Comparison of ENCODE assay signal across 13 cellular contexts in the genomic region with DNA sequence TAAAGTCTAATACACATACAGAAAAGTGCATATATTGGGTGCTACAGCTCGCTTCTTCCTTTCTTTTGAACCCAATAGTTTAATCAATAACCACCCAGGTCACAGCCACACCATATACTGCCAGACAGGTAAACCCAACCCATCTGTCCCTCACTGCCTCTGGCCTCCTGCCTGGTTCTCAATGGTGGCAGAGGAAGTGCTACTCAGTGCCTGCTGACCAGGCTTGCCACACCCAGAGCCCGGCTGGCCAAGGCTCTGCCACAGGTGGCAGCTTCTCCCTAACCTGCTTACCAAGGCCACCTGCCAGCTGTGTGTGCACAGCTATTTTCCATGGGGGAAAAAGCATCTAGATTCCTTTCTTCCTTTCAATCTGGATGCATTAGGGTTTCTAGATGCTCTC. TPM values are rescaled to one million over a fixed set of nuclear protein-coding genes. Genes with fewer than 3 reads are reported as not detected.
A peak's percentile ranks its signal among the peaks of the same experiment; 100 is the strongest.
DNase-seq lines count a peak whose midpoint lies in the region; ATAC-seq and TF ChIP-seq lines count a peak whose summit lies in the region.
"Had no signal": no experiment of that assay in that cellular context is flagged by ENCODE, and none has a peak within 500 bp of the region (broad histone marks: within the 10 kb centered on the region; RNA-seq: fewer than 3 reads in every experiment).

No MANE protein-coding gene starts in this region.

- WGBS in heart right ventricle, 2 donors = 60 to 61% methylated on average over 2 of the region's 2 CpGs

- no peak for DNase-seq in activated T-cell treated with anti-CD3 and anti-CD28 coated beads, Interleukin-2, amount 50 U/mL, for 72 hours
- DNase-seq in activated T-cell treated with anti-CD3 and anti-CD28 coated beads for 4 hours = no peak
- DNase-seq in heart right ventricle = peak; percentile 36 to 50
- DNase-seq in osteocyte (ENCODE audit: extremely low spot score, unreplicated experiment) = no peak
- DNase-seq in uterus = no peak
- DNase-seq in NAMALWA (ENCODE audit: low spot score) = no peak
- no peak for DNase-seq in HCEC 1CT
- DNase-seq: activated CD4-positive, CD25-positive, alpha-beta regulatory T cell; adrenal gland; DMS79; glutamatergic neuron; Karpas-422 had no signal

- H3K4me3 Mint-ChIP-seq in activated T-cell treated with anti-CD3 and anti-CD28 coated beads, Interleukin-2, amount 50 U/mL, for 72 hours = no peak overlapping the region
- H3K4me3 Mint-ChIP-seq in osteocyte (ENCODE audit: unreplicated experiment) = peak overlapping the region; percentile 7

- H3K27me3 Mint-ChIP-seq in activated T-cell treated with anti-CD3 and anti-CD28 coated beads, Interleukin-2, amount 50 U/mL, for 72 hours (ENCODE audit: low read depth) = peaks cover 84% of the 10 kb centered on the region
- no peaks in the 10 kb centered on the region for H3K27me3 Mint-ChIP-seq in osteocyte (ENCODE audit: unreplicated experiment)

- H3K27ac ChIP-seq in heart right ventricle (peak overlapping the region; percentile 17 to 100 (median 97)), uterus (peak overlapping the region; percentile 98 to 99)
- H3K27ac ChIP-seq: adrenal gland had no signal

- intact Hi-C loops in heart right ventricle (cut with DNase I) = loop anchor here in 6 of 10 donors (5.0 to 10.0 kb wide), 6 partner anchors 78 to 193 kb away; a partner anchor contains a TSS
- intact Hi-C loops in uterus (cut with DNase I; ENCODE audit: low total_unique reads) = loop anchor here (5.0 kb wide), 2 partner anchors 88 to 193 kb away; no protein-coding TSS in a partner anchor

- H3K4me3 ChIP-seq in heart right ventricle (peak overlapping the region; percentile 8 to 89 (median 78)), uterus (peak overlapping the region; percentile 1 to 10)
- H3K4me3 ChIP-seq: adrenal gland had no signal

- no peaks in the 10 kb centered on the region for H3K9me3 Mint-ChIP-seq in activated T-cell treated with anti-CD3 and anti-CD28 coated beads, Interleukin-2, amount 50 U/mL, for 72 hours
- H3K9me3 Mint-ChIP-seq in osteocyte (ENCODE audit: unreplicated experiment) = no peaks in the 10 kb centered on the region

- TF ChIP-seq CTCF in heart right ventricle (IDR thresholded peaks at IDR 0.05) (no peak), osteocyte (IDR thresholded peaks at IDR 0.05) (no peak), uterus (IDR thresholded peaks at IDR 0.05) (no peak)

- peaks cover 25% of the 10 kb centered on the region for H3K4me1 Mint-ChIP-seq in activated T-cell treated with anti-CD3 and anti-CD28 coated beads, Interleukin-2, amount 50 U/mL, for 72 hours (ENCODE audit: low read depth)
- H3K4me1 Mint-ChIP-seq in osteocyte (ENCODE audit: unreplicated experiment) = peaks cover 40% of the 10 kb centered on the region

- no peaks in the 10 kb centered on the region for H3K36me3 Mint-ChIP-seq in activated T-cell treated with anti-CD3 and anti-CD28 coated beads, Interleukin-2, amount 50 U/mL, for 72 hours (ENCODE audit: insufficient read depth in 2 of 2)
- H3K36me3 Mint-ChIP-seq in osteocyte (ENCODE audit: unreplicated experiment) = no peaks in the 10 kb centered on the region

- H3K27ac Mint-ChIP-seq in activated T-cell treated with anti-CD3 and anti-CD28 coated beads, Interleukin-2, amount 50 U/mL, for 72 hours = peak overlapping the region; percentile 33
- H3K27ac Mint-ChIP-seq in osteocyte (ENCODE audit: unreplicated experiment) = peak overlapping the region; percentile 42

- H3K4me1 ChIP-seq in heart right ventricle (peaks cover 0 to 48% (median 36%) of the 10 kb centered on the region in 9 donors), uterus (peaks cover under 1 to 4% of the 10 kb centered on the region in 2 donors)

- peaks cover 0 to 45% (median 0%) of the 10 kb centered on the region in 7 donors for H3K27me3 ChIP-seq in heart right ventricle
- no peaks in the 10 kb centered on the region for H3K27me3 ChIP-seq in uterus
- H3K27me3 ChIP-seq: adrenal gland had no signal

- H3K36me3 ChIP-seq in heart right ventricle (peaks cover 0 to under 1% (median 0%) of the 10 kb centered on the region in 9 donors), uterus (no peaks in the 10 kb centered on the region)
- H3K36me3 ChIP-seq: adrenal gland had no signal

- no peak for ATAC-seq in activated T-cell treated with anti-CD3 and anti-CD28 coated beads, Interleukin-2, amount 50 U/mL, for 72 hours (replicated peaks in 1 of 2)
- ATAC-seq in heart right ventricle (peak in 1 of 8 donors; percentile 18), HG03025 (IDR thresholded peaks at IDR 0.05; ENCODE audit: low FRiP score, unreplicated experiment) (no peak)

- no peak for TF ChIP-seq POLR2A in uterus (IDR thresholded peaks at IDR 0.05)

- H3K9me3 ChIP-seq in heart right ventricle = no peaks in the 10 kb centered on the region
- H3K9me3 ChIP-seq in uterus = no peaks in the 10 kb centered on the region
- H3K9me3 ChIP-seq: adrenal gland had no signal

RNA-seq across cellular contexts. Expression of a gene that starts 0.6 kb away (rescaled TPM):
- not detected for total RNA-seq in activated T-cell treated with anti-CD3 and anti-CD28 coated beads, Interleukin-2, amount 50 U/mL, for 72 hours
- total RNA-seq in heart right ventricle (100 to 1,000 TPM in 9 of 10 donors, 10 to 100 TPM in 1; 99.1 to 241 (median 158) TPM), osteocyte (188 and 204 TPM in 2 replicates), uterus (100 to 1,000 TPM; 104 to 246 (median 155) TPM)
- polyA plus RNA-seq in heart right ventricle = 100 to 1,000 TPM in 1 of 2 donors, 10 to 100 TPM in 1; 62.0 to 178 TPM

Comparison
In these comparisons a context has a peak if more than half of its experiments do, and no peak if none do; other contexts are left out.
1. DNase-seq: peak in heart right ventricle (2 of 2); none in activated T-cell treated with anti-CD3 and anti-CD28 coated beads, Interleukin-2, amount 50 U/mL, for 72 hours (0 of 2), activated T-cell treated with anti-CD3 and anti-CD28 coated beads for 4 hours (single experiment), osteocyte (single experiment), uterus (0 of 2), NAMALWA (single experiment) and HCEC 1CT (single experiment).
2. RNA of a gene that starts 0.6 kb away (total RNA-seq): 188 to 204 TPM in osteocyte, 99.1 to 241 TPM in heart right ventricle and 104 to 246 TPM in uterus; not detected in activated T-cell treated with anti-CD3 and anti-CD28 coated beads, Interleukin-2, amount 50 U/mL, for 72 hours; every median in the first group is over 10 times any median in the second.